ENCODE assay signal across 17 cellular contexts in genomic region chr21:17455451-17455850, GRCh38. TPM values are rescaled to one million over a fixed set of nuclear protein-coding genes. Genes with fewer than 3 reads are reported as not detected.
A peak's percentile ranks its signal among the peaks of the same experiment; 100 is the strongest.
DNase-seq lines count a peak whose midpoint lies in the region; ATAC-seq and TF ChIP-seq lines count a peak whose summit lies in the region.
"Had no signal": no experiment of that assay in that cellular context is flagged by ENCODE, and none has a peak within 500 bp of the region (broad histone marks: within the 10 kb centered on the region; RNA-seq: fewer than 3 reads in every experiment).

No MANE protein-coding gene starts in this region.

- no peak for TF ChIP-seq EP300 in suprapubic skin (IDR thresholded peaks at IDR 0.05)

- intact Hi-C loops in PC-3 (cut with micrococcal nuclease) = no loop called here

- no TSS peak for BruUV-seq in PC-3 (replicated peaks; lab: Mats Ljungman, UMichigan)

- no peak for ATAC-seq in PC-3

- H3K4me1 ChIP-seq in HAP-1 (0 out of 2 replicates have a peak, but pooled peaks cover 3% of the 10 kb centered on the region), PC-3 (ENCODE audit: insufficient read depth, low read length) (peaks cover 7% of the 10 kb centered on the region; the same call in 1 of the 2 replicates), hepatocyte (ENCODE audit: insufficient read depth) (no peaks in the 10 kb centered on the region), neuron (ENCODE audit: insufficient read depth, low read length) (peaks cover 2% of the 10 kb centered on the region), suprapubic skin (peaks cover 18% of the 10 kb centered on the region)
- H3K4me1 ChIP-seq: upper lobe of left lung had no signal

- no peaks in the 10 kb centered on the region for H3F3A ChIP-seq in PC-3 (ENCODE audit: low read length, unreplicated experiment)

- DNase-seq in HAP-1 (ENCODE audit: low spot score in 2 of 2) = no peak
- DNase-seq in PC-3 = no peak
- no peak for DNase-seq in hepatocyte (ENCODE audit: low spot score)
- no peak for DNase-seq in superior temporal gyrus (ENCODE audit: extremely low spot score)
- DNase-seq in suprapubic skin (ENCODE audit: low spot score in 2 of 2) = no peak
- DNase-seq in DMS79 treated with DMSO at 0.1 percent for 48 hours (lab: John Stamatoyannopoulos, UW) = no peak
- DNase-seq: activated CD4-positive, alpha-beta T cell treated with anti-CD3 and anti-CD28 coated beads for 36 hours; activated CD8-positive, alpha-beta memory T cell treated with anti-CD3 and anti-CD28 coated beads, Interleukin-2, amount 10 ng/mL, durations not matched to agents 7 days and 5 days; AML-193; cerebellar nuclear complex; effector CD4-positive, alpha-beta T cell; left ventricle myocardium superior; NCI-H226; stimulated activated CD4-positive, alpha-beta T cell treated with anti-CD3 and anti-CD28 coated beads, Interleukin-4, amount 100 ng/mL, for 4 hours; SW 1271; upper lobe of left lung had no signal

- 73% methylated on average over 6 of the region's 6 CpGs for WGBS in hepatocyte (ENCODE audit: low lambda C conversion rate, missing lambda C conversion rate)
- WGBS in suprapubic skin = 85% methylated on average over 6 of the region's 6 CpGs

- no peak overlapping the region for H3K9ac ChIP-seq in PC-3 (ENCODE audit: low read length)

- no peaks in the 10 kb centered on the region for H3K9me2 ChIP-seq in PC-3 (replicated peaks; ENCODE audit: low read length)
- no peaks in the 10 kb centered on the region for H3K9me2 ChIP-seq in hepatocyte (replicated peaks; ENCODE audit: insufficient read depth)

- in situ Hi-C loops in HAP-1 (cut with MboI; ENCODE audit: low sequenced_read_pairs) = no loop called here

- POLR2A ChIA-PET in PC-3 (lab: Charles Lee; ENCODE audit: unreplicated experiment) = no interaction called here

- H3K9me3 ChIP-seq in HAP-1 (no peaks in the 10 kb centered on the region), PC-3 (ENCODE audit: low read length) (no peaks in the 10 kb centered on the region), hepatocyte (ENCODE audit: low read depth) (no peaks in the 10 kb centered on the region), neuron (ENCODE audit: low read length) (no peaks in the 10 kb centered on the region), suprapubic skin (no peaks in the 10 kb centered on the region)
- H3K9me3 ChIP-seq: upper lobe of left lung had no signal

- H2AFZ ChIP-seq in PC-3 (ENCODE audit: low read length) (peak overlapping the region; percentile 42; the same call in 1 of the 2 replicates), hepatocyte (peak overlapping the region; percentile 41), neuron (ENCODE audit: low read depth, low read length) (no peak overlapping the region)

- CTCF ChIA-PET in PC-3 (lab: Charles Lee) = no interaction called here

- TF ChIP-seq CTCF in PC-3 (conservative IDR thresholded peaks at IDR 0.05; ENCODE audit: low read depth, low read length) (no peak), hepatocyte (IDR thresholded peaks at IDR 0.05; ENCODE audit: poor library complexity) (no peak), suprapubic skin (IDR thresholded peaks at IDR 0.05) (no peak)

- peak overlapping the region; percentile 31 for H3K4me3 ChIP-seq in HAP-1
- no peak overlapping the region for H3K4me3 ChIP-seq in PC-3 (ENCODE audit: low read length)
- H3K4me3 ChIP-seq in hepatocyte = no peak overlapping the region
- peak overlapping the region; percentile 31 for H3K4me3 ChIP-seq in neuron (ENCODE audit: low read length)
- no peak overlapping the region for H3K4me3 ChIP-seq in suprapubic skin
- H3K4me3 ChIP-seq: upper lobe of left lung had no signal

- H4K20me1 ChIP-seq in PC-3 (ENCODE audit: low read length) (no peaks in the 10 kb centered on the region), hepatocyte (ENCODE audit: insufficient read depth, poor library complexity, severe bottlenecking) (no peaks in the 10 kb centered on the region)

- TF ChIP-seq POLR2A in suprapubic skin (IDR thresholded peaks at IDR 0.05) = no peak

- no peak overlapping the region for H3K27ac ChIP-seq in PC-3 (ENCODE audit: low read length)
- H3K27ac ChIP-seq in hepatocyte = peak overlapping the region; percentile 64
- H3K27ac ChIP-seq in suprapubic skin = no peak overlapping the region
- H3K27ac ChIP-seq: upper lobe of left lung had no signal

- H3K36me3 ChIP-seq in HAP-1 (replicated peaks) (no peaks in the 10 kb centered on the region), PC-3 (ENCODE audit: low read depth, low read length) (no peaks in the 10 kb centered on the region), hepatocyte (replicated peaks; ENCODE audit: insufficient read depth, low read depth) (no peaks in the 10 kb centered on the region), neuron (ENCODE audit: insufficient read depth, low read length) (no peaks in the 10 kb centered on the region), suprapubic skin (no peaks in the 10 kb centered on the region)
- H3K36me3 ChIP-seq: upper lobe of left lung had no signal

- H3K27me3 ChIP-seq in HAP-1 (ENCODE audit: low read depth) (no peaks in the 10 kb centered on the region), PC-3 (ENCODE audit: low read length) (no peaks in the 10 kb centered on the region), hepatocyte (no peaks in the 10 kb centered on the region), neuron (ENCODE audit: insufficient read depth, low read length) (no peaks in the 10 kb centered on the region), suprapubic skin (no peaks in the 10 kb centered on the region)
- H3K27me3 ChIP-seq: upper lobe of left lung had no signal

- H3K79me2 ChIP-seq in PC-3 (ENCODE audit: low read length) = no peaks in the 10 kb centered on the region
- no peaks in the 10 kb centered on the region for H3K79me2 ChIP-seq in hepatocyte

- H3K4me2 ChIP-seq in PC-3 (ENCODE audit: low read length) = no peak overlapping the region
- H3K4me2 ChIP-seq in hepatocyte = peak overlapping the region; percentile 63

RNA-seq across cellular contexts. Expression of gene CXADR, which starts 57.4 kb away (rescaled TPM):
- 11.2 and 11.5 TPM in 2 replicates for total RNA-seq in PC-3 (2014; rRNA removed)
- 88.9 and 93.4 TPM in 2 replicates for total RNA-seq in hepatocyte
- 66.3 and 75.0 TPM in 2 replicates for polyA plus RNA-seq in hepatocyte
- 100 to 1,000 TPM in 3 of 4 donors, 10 to 100 TPM in 1; 87.7 to 123 (median 112) TPM for total RNA-seq in suprapubic skin

Comparison
In these comparisons a context has a peak if more than half of its experiments do, and no peak if none do; other contexts are left out.
1. H3K4me3 ChIP-seq: peak in HAP-1 (single experiment) and neuron (single experiment); none in PC-3 (single experiment), hepatocyte (single experiment) and suprapubic skin (single experiment).